ENCODE assay signal across 8 cellular contexts in genomic region chr7:111138196-111138569, GRCh38. TPM values are rescaled to one million over a fixed set of nuclear protein-coding genes. Genes with fewer than 3 reads are reported as not detected.
A peak's percentile ranks its signal among the peaks of the same experiment; 100 is the strongest.
DNase-seq lines count a peak whose midpoint lies in the region; ATAC-seq, FAIRE-seq and TF ChIP-seq lines count a peak whose summit lies in the region.

No MANE protein-coding gene starts in this region.

- H2AFZ ChIP-seq in Karpas-422 (ENCODE audit: low read length), result no peak overlapping the region

- H3K9me3 ChIP-seq in Karpas-422 (ENCODE audit: low read length), result peaks cover 12% of the 10 kb centered on the region

- H3K27me3 ChIP-seq in Karpas-422 (ENCODE audit: low read length), result no peaks in the 10 kb centered on the region

- H3K27ac ChIP-seq in Karpas-422 (ENCODE audit: low read length), result no peak overlapping the region

- no peaks in the 10 kb centered on the region for H3K4me1 ChIP-seq in Karpas-422 (ENCODE audit: low read length)

- no peak overlapping the region for H3K4me3 ChIP-seq in Karpas-422 (ENCODE audit: low read length)

- H3K4me2 ChIP-seq in Karpas-422 (ENCODE audit: low read depth, low read length, poor library complexity, severe bottlenecking), result no peak overlapping the region

- H3K9me2 ChIP-seq in Karpas-422 (replicated peaks; ENCODE audit: insufficient read depth, low read length), result no peaks in the 10 kb centered on the region

- H3K79me2 ChIP-seq in Karpas-422 (ENCODE audit: low read length), result no peaks in the 10 kb centered on the region

- no peak for TF ChIP-seq CTCF in D721Med (IDR thresholded peaks at IDR 0.05; ENCODE audit: insufficient read depth, missing control alignments)

- DNase-seq in RPMI8226 (peak; percentile 38), iris pigment epithelial cell (ENCODE audit: low read depth) (peak; percentile 44), D721Med (ENCODE audit: insufficient read length, low spot score) (no peak), Karpas-422 (no peak)
- peak; percentile 65 for DNase-seq in activated naive CD4-positive, alpha-beta T cell treated with Interleukin-2 at 50 U/mL for 16 hours
- peak; percentile 68 for DNase-seq in stimulated activated CD8-positive, alpha-beta memory T cell treated with anti-CD3 and anti-CD28 coated beads, Interleukin-4, amount 100 ng/mL, for 48 hours

- H3K9ac ChIP-seq in Karpas-422 (ENCODE audit: low read length), result no peak overlapping the region

- H3K36me3 ChIP-seq in Karpas-422 (ENCODE audit: insufficient read depth, low read length), result no peaks in the 10 kb centered on the region

- no peaks in the 10 kb centered on the region for H4K20me1 ChIP-seq in Karpas-422 (ENCODE audit: insufficient read depth, low read depth, low read length)

- ATAC-seq in GM19025 (IDR thresholded peaks at IDR 0.05; ENCODE audit: low read depth, unreplicated experiment), result peak; percentile 84
- ATAC-seq in HG03039 (IDR thresholded peaks at IDR 0.05; ENCODE audit: unreplicated experiment), result peak; percentile 96

- no peak for FAIRE-seq in D721Med (lab: Jason Lieb, UNC)

RNA-seq across cellular contexts. Expression of gene LRRN3, which starts 47.3 kb away (rescaled TPM):
- total RNA-seq in Karpas-422 (2014; rRNA removed; shearing (Covaris generic); ENCODE audit: low replicate concordance), result not detected in 2 replicates

Comparison
In these comparisons a context has a peak if more than half of its experiments do, and no peak if none do; other contexts are left out.
1. DNase-seq: peak in RPMI8226 (single experiment), activated naive CD4-positive, alpha-beta T cell treated with Interleukin-2 at 50 U/mL for 16 hours (single experiment), iris pigment epithelial cell (single experiment) and stimulated activated CD8-positive, alpha-beta memory T cell treated with anti-CD3 and anti-CD28 coated beads, Interleukin-4, amount 100 ng/mL, for 48 hours (single experiment); none in D721Med (single experiment) and Karpas-422 (single experiment).